ENCODE assay signal across 1 cellular context in the genomic region with DNA sequence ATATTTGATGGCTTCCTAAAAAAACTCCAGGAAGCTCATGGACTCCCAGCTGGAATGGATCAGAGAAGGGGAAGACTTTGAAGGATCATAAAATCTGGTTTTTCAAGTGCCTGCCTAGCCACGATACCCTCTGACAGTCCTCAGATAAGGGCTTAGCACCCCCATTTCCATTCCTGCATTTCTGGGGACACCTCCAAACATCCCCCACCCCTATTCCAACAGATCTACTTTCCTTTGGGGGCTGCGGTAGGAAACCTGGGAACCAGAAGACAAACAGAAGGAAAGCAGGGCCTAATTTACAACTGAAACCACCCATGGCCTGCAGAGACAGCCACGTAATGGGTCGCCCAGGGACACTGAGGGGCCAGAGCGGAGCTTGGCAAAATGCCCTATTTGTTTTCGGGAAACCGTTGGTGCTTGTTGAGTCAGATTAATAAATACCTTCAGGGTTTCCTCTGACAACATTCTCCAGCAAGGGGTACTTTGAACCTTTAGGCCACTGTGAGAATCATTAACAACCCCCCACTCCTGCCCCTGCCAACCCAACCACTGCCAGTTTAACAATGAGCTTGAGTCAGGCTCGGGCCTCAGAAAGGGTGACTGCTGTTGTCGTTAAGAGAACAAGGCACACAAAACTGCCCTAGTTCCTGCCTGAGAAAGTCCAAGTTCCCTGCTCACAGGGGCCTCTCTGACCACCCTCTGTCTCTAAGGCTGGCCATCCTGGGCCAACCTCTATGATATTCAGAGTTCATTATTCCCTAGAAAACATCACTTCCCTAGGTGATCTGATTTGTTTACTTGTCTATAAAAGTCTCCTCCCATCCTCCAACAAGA.
TF ChIP-seq lines count a peak whose summit lies in the region.

No MANE protein-coding gene starts in this region.

TF ChIP-seq in HEK293, 187 proteins besides CTCF, POLR2A, EP300 and RAD21 (continued from another document and continues in another):
- TF ChIP-seq ZFP69B (tag by site-specific recombination; IDR thresholded peaks at IDR 0.05) (peak; percentile 64), ZNF211 (tag by site-specific recombination; IDR thresholded peaks at IDR 0.05; ENCODE audit: low read depth) (no peak), ZNF26 (tag by site-specific recombination; IDR thresholded peaks at IDR 0.05) (no peak), PRDM1 (tag by site-specific recombination; IDR thresholded peaks at IDR 0.05) (no peak), ZNF391 (tag by site-specific recombination; IDR thresholded peaks at IDR 0.05; ENCODE audit: borderline replicate concordance, low read depth) (no peak), ZNF394 (tag by site-specific recombination; IDR thresholded peaks at IDR 0.05; ENCODE audit: borderline replicate concordance) (no peak), ZNF777 (tag by site-specific recombination; IDR thresholded peaks at IDR 0.05; ENCODE audit: borderline replicate concordance) (no peak), ZNF416 (tag by site-specific recombination; IDR thresholded peaks at IDR 0.05) (no peak), ZBTB10 (tag by site-specific recombination; IDR thresholded peaks at IDR 0.05) (no peak), ZNF274 (IDR thresholded peaks at IDR 0.05; ENCODE audit: low read length) (no peak), ZNF274 (tag by site-specific recombination; IDR thresholded peaks at IDR 0.05; ENCODE audit: borderline replicate concordance) (no peak), ZNF132 (tag by site-specific recombination; IDR thresholded peaks at IDR 0.05; ENCODE audit: borderline replicate concordance) (no peak), OSR2 (tag by site-specific recombination; IDR thresholded peaks at IDR 0.05) (peak; percentile 74), ZNF610 (tag by site-specific recombination; IDR thresholded peaks at IDR 0.05; ENCODE audit: borderline replicate concordance) (0 out of 2 replicates have a peak, but pooled peaks have one; percentile 56), AEBP2 (tag by site-specific recombination; IDR thresholded peaks at IDR 0.05; ENCODE audit: borderline replicate concordance) (no peak), REPIN1 (tag by site-specific recombination; IDR thresholded peaks at IDR 0.05; ENCODE audit: low read depth) (no peak), ELK4 (IDR thresholded peaks at IDR 0.05; ENCODE audit: borderline replicate concordance, low read depth, low read length) (no peak), ZNF2 (tag by site-specific recombination; IDR thresholded peaks at IDR 0.05) (no peak), ZNF621 (tag by site-specific recombination; IDR thresholded peaks at IDR 0.05) (no peak), ZNF140 (tag by site-specific recombination; IDR thresholded peaks at IDR 0.05) (no peak), HOXC10 (CRISPR knock-in tag; IDR thresholded peaks at IDR 0.05) (no peak), ZNF146 (tag by site-specific recombination; IDR thresholded peaks at IDR 0.05) (no peak), ZBTB48 (tag by site-specific recombination; IDR thresholded peaks at IDR 0.05) (peak; percentile 93), ZNF513 (tag by site-specific recombination; IDR thresholded peaks at IDR 0.05) (no peak), ZNF654 (tag by site-specific recombination; IDR thresholded peaks at IDR 0.05; ENCODE audit: low read depth) (no peak), ZNF768 (tag by site-specific recombination; IDR thresholded peaks at IDR 0.05) (no peak), ZNF221 (tag by site-specific recombination; IDR thresholded peaks at IDR 0.05; ENCODE audit: borderline replicate concordance) (no peak), ZSCAN16 (tag by site-specific recombination; IDR thresholded peaks at IDR 0.05) (no peak), ZNF670 (tag by site-specific recombination; IDR thresholded peaks at IDR 0.05; ENCODE audit: low read depth) (no peak), GFI1B (tag by site-specific recombination; IDR thresholded peaks at IDR 0.05) (no peak), ZNF133 (tag by site-specific recombination; IDR thresholded peaks at IDR 0.05) (no peak), ZNF148 (tag by site-specific recombination; IDR thresholded peaks at IDR 0.05; ENCODE audit: borderline replicate concordance) (no peak), ZBTB8A (tag by site-specific recombination; IDR thresholded peaks at IDR 0.05) (no peak; the same call in none of the 2 replicates), ZNF311 (tag by site-specific recombination; IDR thresholded peaks at IDR 0.05; ENCODE audit: borderline replicate concordance) (no peak), ZNF555 (tag by site-specific recombination; conservative IDR thresholded peaks at IDR 0.05) (no peak), KLF17 (tag by site-specific recombination; IDR thresholded peaks at IDR 0.05) (no peak), MZF1 (tag by site-specific recombination; IDR thresholded peaks at IDR 0.05; ENCODE audit: borderline replicate concordance) (no peak), IKZF3 (tag by site-specific recombination; IDR thresholded peaks at IDR 0.05) (no peak; the same call in none of the 2 replicates), FEZF1 (tag by site-specific recombination; IDR thresholded peaks at IDR 0.05) (peak; percentile 36; the same call in 1 of the 2 replicates), INSM2 (tag by site-specific recombination; IDR thresholded peaks at IDR 0.05) (no peak)
- TF ChIP-seq, protein P1, sequence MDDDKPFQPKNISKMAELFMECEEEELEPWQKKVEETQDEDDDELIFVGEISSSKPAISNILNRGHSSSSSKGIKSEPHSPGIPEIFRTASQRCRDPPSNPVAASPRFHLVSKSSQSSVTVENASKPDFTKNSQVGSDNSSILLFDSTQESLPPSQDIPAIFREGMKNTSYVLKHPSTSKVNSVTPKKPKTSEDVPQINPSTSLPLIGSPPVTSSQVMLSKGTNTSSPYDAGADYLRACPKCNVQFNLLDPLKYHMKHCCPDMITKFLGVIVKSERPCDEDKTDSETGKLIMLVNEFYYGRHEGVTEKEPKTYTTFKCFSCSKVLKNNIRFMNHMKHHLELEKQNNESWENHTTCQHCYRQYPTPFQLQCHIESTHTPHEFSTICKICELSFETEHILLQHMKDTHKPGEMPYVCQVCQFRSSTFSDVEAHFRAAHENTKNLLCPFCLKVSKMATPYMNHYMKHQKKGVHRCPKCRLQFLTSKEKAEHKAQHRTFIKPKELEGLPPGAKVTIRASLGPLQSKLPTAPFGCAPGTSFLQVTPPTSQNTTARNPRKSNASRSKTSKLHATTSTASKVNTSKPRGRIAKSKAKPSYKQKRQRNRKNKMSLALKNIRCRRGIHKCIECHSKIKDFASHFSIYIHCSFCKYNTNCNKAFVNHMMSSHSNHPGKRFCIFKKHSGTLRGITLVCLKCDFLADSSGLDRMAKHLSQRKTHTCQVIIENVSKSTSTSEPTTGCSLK (tag by site-specific recombination; IDR thresholded peaks at IDR 0.05), result no peak
- TF ChIP-seq, protein P2, sequence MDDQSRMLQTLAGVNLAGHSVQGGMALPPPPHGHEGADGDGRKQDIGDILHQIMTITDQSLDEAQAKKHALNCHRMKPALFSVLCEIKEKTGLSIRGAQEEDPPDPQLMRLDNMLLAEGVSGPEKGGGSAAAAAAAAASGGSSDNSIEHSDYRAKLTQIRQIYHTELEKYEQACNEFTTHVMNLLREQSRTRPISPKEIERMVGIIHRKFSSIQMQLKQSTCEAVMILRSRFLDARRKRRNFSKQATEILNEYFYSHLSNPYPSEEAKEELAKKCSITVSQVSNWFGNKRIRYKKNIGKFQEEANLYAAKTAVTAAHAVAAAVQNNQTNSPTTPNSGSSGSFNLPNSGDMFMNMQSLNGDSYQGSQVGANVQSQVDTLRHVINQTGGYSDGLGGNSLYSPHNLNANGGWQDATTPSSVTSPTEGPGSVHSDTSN (CRISPR knock-in tag; IDR thresholded peaks at IDR 0.05), result no peak
